ENCODE assay signal across 9 cellular contexts in genomic region chr15:64695571-64695992, GRCh38.
A peak's percentile ranks its signal among the peaks of the same experiment; 100 is the strongest.
DNase-seq lines count a peak whose midpoint lies in the region; ATAC-seq and TF ChIP-seq lines count a peak whose summit lies in the region.
"Had no signal": no experiment of that assay in that cellular context is flagged by ENCODE, and none has a peak within 500 bp of the region (broad histone marks: within the 10 kb centered on the region; RNA-seq: fewer than 3 reads in every experiment).

No MANE protein-coding gene starts in this region.

- CTCF ChIA-PET in activated naive CD4-positive, alpha-beta T cell treated with anti-CD3 and anti-CD28 coated beads for 36 hours (lab: Charles Lee) = interaction anchor here (0.6 to 1.6 kb wide), 4 partner anchors 10 to 115 kb away, joined by 3 to 4 read pairs (median 4); no protein-coding TSS in a partner anchor
- CTCF ChIA-PET in Calu3 (lab: Charles Lee) = interaction anchor here (0.6 to 1.1 kb wide), 3 partner anchors 25 to 951 kb away, joined by 3 to 6 read pairs (median 3); no protein-coding TSS in a partner anchor

- ATAC-seq in sciatic nerve (peak; percentile 61), HG03439 (IDR thresholded peaks at IDR 0.05; ENCODE audit: unreplicated experiment) (no peak)

- no peak overlapping the region for H3K27ac Mint-ChIP-seq in activated naive CD4-positive, alpha-beta T cell treated with anti-CD3 and anti-CD28 coated beads for 36 hours
- no peak overlapping the region for H3K27ac Mint-ChIP-seq in Calu3 (ENCODE audit: unreplicated experiment)

- H3K36me3 ChIP-seq in endocrine pancreas (ENCODE audit: control insufficient read depth, insufficient read depth, low read length) = peaks cover 4% of the 10 kb centered on the region

- H3K9me3 Mint-ChIP-seq in activated naive CD4-positive, alpha-beta T cell treated with anti-CD3 and anti-CD28 coated beads for 36 hours = no peaks in the 10 kb centered on the region
- no peaks in the 10 kb centered on the region for H3K9me3 Mint-ChIP-seq in Calu3 (ENCODE audit: low read depth, unreplicated experiment)

- peaks cover 51% of the 10 kb centered on the region for H3K4me1 Mint-ChIP-seq in activated naive CD4-positive, alpha-beta T cell treated with anti-CD3 and anti-CD28 coated beads for 36 hours (ENCODE audit: low read depth)
- peaks cover 27% of the 10 kb centered on the region for H3K4me1 Mint-ChIP-seq in Calu3 (ENCODE audit: low read depth, unreplicated experiment)

- H3K9ac ChIP-seq in endocrine pancreas (ENCODE audit: control insufficient read depth, insufficient read depth, low read length) = no peak overlapping the region

- intact Hi-C loops in sciatic nerve (cut with DNase I) (no loop called here), Calu3 (cut with micrococcal nuclease; ENCODE audit: unreplicated experiment) (no loop called here)
- intact Hi-C loops in activated naive CD4-positive, alpha-beta T cell treated with anti-CD3 and anti-CD28 coated beads for 36 hours (cut with micrococcal nuclease) = no loop called here

- no TSS peak for BruUV-seq in Calu3 (replicated peaks; lab: Mats Ljungman, UMichigan)

- peaks cover 22% of the 10 kb centered on the region for H3K4me1 ChIP-seq in endocrine pancreas (ENCODE audit: control insufficient read depth, insufficient read depth, low read length)

- H3K9me3 ChIP-seq in endocrine pancreas (ENCODE audit: control insufficient read depth, low read length) = no peaks in the 10 kb centered on the region

- H3K4me3 Mint-ChIP-seq in activated naive CD4-positive, alpha-beta T cell treated with anti-CD3 and anti-CD28 coated beads for 36 hours = no peak overlapping the region
- no peak overlapping the region for H3K4me3 Mint-ChIP-seq in Calu3 (ENCODE audit: low read depth, unreplicated experiment)

- no peaks in the 10 kb centered on the region for H3K27me3 Mint-ChIP-seq in activated naive CD4-positive, alpha-beta T cell treated with anti-CD3 and anti-CD28 coated beads for 36 hours (ENCODE audit: low read depth)
- H3K27me3 Mint-ChIP-seq in Calu3 (ENCODE audit: unreplicated experiment) = no peaks in the 10 kb centered on the region

- H3K4me3 ChIP-seq in endocrine pancreas (ENCODE audit: control insufficient read depth, insufficient read depth, low read length) (peak overlapping the region; percentile 15), foreskin fibroblast (ENCODE audit: low read depth in 1 of 2, low read length in 2 of 2) (no peak overlapping the region)

- DNase-seq in GF-D8 (lab: John Stamatoyannopoulos, UW) (peak; percentile 79), NCI-H82 treated with DMSO at 0.1 percent for 48 hours (lab: John Stamatoyannopoulos, UW; ENCODE audit: unreplicated experiment) (peak; percentile 48), sciatic nerve (ENCODE audit: low spot score) (no peak), foreskin fibroblast (no peak), Calu3 (no peak)
- DNase-seq in activated naive CD4-positive, alpha-beta T cell treated with anti-CD3 and anti-CD28 coated beads for 36 hours = no peak
- DNase-seq: activated CD4-positive, CD25-positive, alpha-beta regulatory T cell had no signal

- TF ChIP-seq CTCF in foreskin fibroblast (IDR thresholded peaks at IDR 0.05; ENCODE audit: low read depth, low read length) (no peak), Calu3 (IDR thresholded peaks at IDR 0.05; ENCODE audit: unreplicated experiment) (no peak)

- no peaks in the 10 kb centered on the region for H3K36me3 Mint-ChIP-seq in activated naive CD4-positive, alpha-beta T cell treated with anti-CD3 and anti-CD28 coated beads for 36 hours (ENCODE audit: low read depth)
- peaks cover 30% of the 10 kb centered on the region for H3K36me3 Mint-ChIP-seq in Calu3 (ENCODE audit: insufficient read depth, unreplicated experiment)

- no peaks in the 10 kb centered on the region for H3K27me3 ChIP-seq in endocrine pancreas (ENCODE audit: control insufficient read depth, insufficient read depth, low read length)

Comparison
In these comparisons a context has a peak if more than half of its experiments do, and no peak if none do; other contexts are left out.
1. DNase-seq: peak in GF-D8 (single experiment) and NCI-H82 treated with DMSO at 0.1 percent for 48 hours (single experiment); none in sciatic nerve (single experiment), foreskin fibroblast (0 of 2), activated naive CD4-positive, alpha-beta T cell treated with anti-CD3 and anti-CD28 coated beads for 36 hours (single experiment) and Calu3 (single experiment).